Comparison of ENCODE assay signal across 13 cellular contexts in genomic region chr12:49702676-49703228, GRCh38. TPM values are rescaled to one million over a fixed set of nuclear protein-coding genes. Genes with fewer than 3 reads are reported as not detected.
A peak's percentile ranks its signal among the peaks of the same experiment; 100 is the strongest.
DNase-seq lines count a peak whose midpoint lies in the region; TF ChIP-seq lines count a peak whose summit lies in the region.
"Had no signal": no experiment of that assay in that cellular context is flagged by ENCODE, and none has a peak within 500 bp of the region (broad histone marks: within the 10 kb centered on the region; RNA-seq: fewer than 3 reads in every experiment).

No MANE protein-coding gene starts in this region.

- POLR2A ChIA-PET in CD4-positive, alpha-beta memory T cell (lab: Charles Lee; ENCODE audit: partially characterized antibody): interaction anchor here (1.0 to 11.8 kb wide), 7 partner anchors 20 to 80 kb away, joined by 3 to 98 read pairs (median 5); partner anchors contain the start of gene TMBIM6

- peak overlapping the region in 5 of 7 donors; percentile 53 to 83 (median 74) for H3K27ac Mint-ChIP-seq in CD4-positive, alpha-beta memory T cell
- H3K27ac Mint-ChIP-seq in HFFc6: peak overlapping the region; percentile 88
- peak overlapping the region; percentile 92 for H3K27ac Mint-ChIP-seq in chondrocyte (ENCODE audit: unreplicated experiment)
- H3K27ac Mint-ChIP-seq in neural progenitor cell: peak overlapping the region; percentile 71

- CTCF ChIA-PET in CD4-positive, alpha-beta memory T cell (lab: Charles Lee; ENCODE audit: partially characterized antibody): interaction anchor here (0.8 to 18.0 kb wide), 6 partner anchors 13 to 77 kb away, joined by 3 to 543 read pairs (median 6); no protein-coding TSS in a partner anchor

- no peak overlapping the region for H3K4me2 ChIP-seq in neural progenitor cell
- H3K4me2 ChIP-seq: hepatocyte had no signal

- H4K20me1 ChIP-seq in neural progenitor cell (ENCODE audit: low read depth): peaks cover 50% of the 10 kb centered on the region

- H3K79me2 ChIP-seq in neural progenitor cell (ENCODE audit: low read depth): peaks cover 67% of the 10 kb centered on the region

- H3K36me3 Mint-ChIP-seq in CD4-positive, alpha-beta memory T cell: peaks cover 0 to 3% of the 10 kb centered on the region in 2 donors
- no peaks in the 10 kb centered on the region for H3K36me3 Mint-ChIP-seq in HFFc6 (ENCODE audit: low read depth)
- H3K36me3 Mint-ChIP-seq in chondrocyte (ENCODE audit: low read depth): no peaks in the 10 kb centered on the region
- H3K36me3 Mint-ChIP-seq in neural progenitor cell: no peaks in the 10 kb centered on the region

- H3K4me1 ChIP-seq in CD4-positive, alpha-beta memory T cell (ENCODE audit: insufficient read depth, low read length): peaks cover 59% of the 10 kb centered on the region
- H3K4me1 ChIP-seq in neural progenitor cell: peaks cover 35% of the 10 kb centered on the region

- no peak overlapping the region for H3K27ac ChIP-seq in CD4-positive, alpha-beta memory T cell (ENCODE audit: low read depth, low read length)
- H3K27ac ChIP-seq in neural progenitor cell: no peak overlapping the region
- H3K27ac ChIP-seq: hepatocyte had no signal

- peaks cover 0 to 3% (median 0%) of the 10 kb centered on the region in 8 donors for H3K9me3 Mint-ChIP-seq in CD4-positive, alpha-beta memory T cell
- H3K9me3 Mint-ChIP-seq in HFFc6: no peaks in the 10 kb centered on the region
- no peaks in the 10 kb centered on the region for H3K9me3 Mint-ChIP-seq in chondrocyte (ENCODE audit: low read depth)
- no peaks in the 10 kb centered on the region for H3K9me3 Mint-ChIP-seq in neural progenitor cell

- peaks cover 46 to 79% (median 62%) of the 10 kb centered on the region in 4 donors for H3K4me1 Mint-ChIP-seq in CD4-positive, alpha-beta memory T cell
- H3K4me1 Mint-ChIP-seq in HFFc6 (ENCODE audit: low read depth) (peaks cover 70% of the 10 kb centered on the region), chondrocyte (ENCODE audit: low read depth) (peaks cover 76% of the 10 kb centered on the region), neural progenitor cell (peaks cover 54% of the 10 kb centered on the region)

- H3F3A ChIP-seq in neural progenitor cell (ENCODE audit: low read depth): peaks cover 21% of the 10 kb centered on the region

- no peak overlapping the region for H3K9ac ChIP-seq in neural progenitor cell

- TF ChIP-seq CTCF in HFFc6 (IDR thresholded peaks at IDR 0.05): no peak
- no peak for TF ChIP-seq CTCF in chondrocyte (IDR thresholded peaks at IDR 0.05)
- no peak for TF ChIP-seq CTCF in neural progenitor cell (IDR thresholded peaks at IDR 0.05)

- H3K4me3 Mint-ChIP-seq in CD4-positive, alpha-beta memory T cell: peak overlapping the region in 1 of 8 donors; percentile 2
- H3K4me3 Mint-ChIP-seq in HFFc6 (peak overlapping the region; percentile 15; the same call in 1 of the 2 replicates), chondrocyte (ENCODE audit: unreplicated experiment) (peak overlapping the region; percentile 33), neural progenitor cell (peak overlapping the region; percentile 17)

- no peaks in the 10 kb centered on the region for H3K36me3 ChIP-seq in CD4-positive, alpha-beta memory T cell (ENCODE audit: insufficient read depth, low read length)
- no peaks in the 10 kb centered on the region for H3K36me3 ChIP-seq in neural progenitor cell

- DNase-seq in CD4-positive, alpha-beta memory T cell: no peak
- DNase-seq in HFFc6 (no peak), chondrocyte (ENCODE audit: low spot score) (no peak), neural progenitor cell (ENCODE audit: low spot score) (no peak), NCI-H1930 (lab: John Stamatoyannopoulos, UW) (no peak), NCI-H82 treated with DMSO at 0.1 percent for 48 hours (lab: John Stamatoyannopoulos, UW; ENCODE audit: unreplicated experiment) (no peak), NCI-H748 (lab: John Stamatoyannopoulos, UW; ENCODE audit: unreplicated experiment) (no peak)
- DNase-seq in stimulated activated CD4-positive, alpha-beta T cell treated with anti-CD3 and anti-CD28 coated beads, Interleukin-15, amount 100 ng/mL, for 24 hours: no peak
- DNase-seq: Calu3, cortex of kidney, midbrain, NCI-H1694 had no signal

- no peak overlapping the region for H3K4me3 ChIP-seq in CD4-positive, alpha-beta memory T cell (ENCODE audit: low read length in 2 of 2)
- H3K4me3 ChIP-seq in neural progenitor cell: no peak overlapping the region
- H3K4me3 ChIP-seq: hepatocyte had no signal

- H3K9me3 ChIP-seq in CD4-positive, alpha-beta memory T cell (ENCODE audit: control insufficient read depth in 1 of 2, low read length in 2 of 2): no peaks in the 10 kb centered on the region
- H3K9me3 ChIP-seq in neural progenitor cell (ENCODE audit: low read depth): no peaks in the 10 kb centered on the region

- H3K27me3 Mint-ChIP-seq in CD4-positive, alpha-beta memory T cell: peaks cover 0 to 1% of the 10 kb centered on the region in 2 donors
- H3K27me3 Mint-ChIP-seq in HFFc6 (ENCODE audit: insufficient read depth): peaks cover 3% of the 10 kb centered on the region
- peaks cover 2% of the 10 kb centered on the region for H3K27me3 Mint-ChIP-seq in chondrocyte (ENCODE audit: low read depth)
- H3K27me3 Mint-ChIP-seq in neural progenitor cell (ENCODE audit: insufficient read depth, low read depth): peaks cover 9% of the 10 kb centered on the region

- H2AFZ ChIP-seq in neural progenitor cell (replicated peaks): no peak overlapping the region
- H2AFZ ChIP-seq: hepatocyte had no signal

- H3K27me3 ChIP-seq in CD4-positive, alpha-beta memory T cell (ENCODE audit: insufficient read depth, low read length): no peaks in the 10 kb centered on the region
- H3K27me3 ChIP-seq in neural progenitor cell: peaks cover 3% of the 10 kb centered on the region

- intact Hi-C loops in CD4-positive, alpha-beta memory T cell (cut with micrococcal nuclease): no loop called here

RNA-seq across cellular contexts. Expression of gene FMNL3, which starts 4.5 kb away (rescaled TPM):
- 10 to 100 TPM; 27.9 to 28.1 TPM for total RNA-seq in CD4-positive, alpha-beta memory T cell
- 1 to 10 TPM; 3.9 to 6.1 TPM for polyA plus RNA-seq in CD4-positive, alpha-beta memory T cell
- total RNA-seq in HFFc6 (2021; fragmentation: NEBNext Ultra II Directional; extraction: Animal tissue kit (Norgen Biotek cat#: 25700)): 10 to 100 TPM; 15.8 to 21.8 (median 19.5) TPM
- total RNA-seq in chondrocyte (49.4 to 55.8 TPM (median 55.6 TPM) in 3 replicates), neural progenitor cell (ENCODE audit: low replicate concordance) (17.3 and 24.0 TPM in 2 replicates)

RNA-seq across cellular contexts. Expression of gene TMBIM6, which starts 38.6 kb away (rescaled TPM):
- 100 to 1,000 TPM; 421 to 431 TPM for total RNA-seq in CD4-positive, alpha-beta memory T cell
- 1,000 to 10,000 TPM in 1 of 2 donors, 100 to 1,000 TPM in 1; 878 to 2,112 TPM for polyA plus RNA-seq in CD4-positive, alpha-beta memory T cell
- 100 to 1,000 TPM; 471 to 545 (median 497) TPM for total RNA-seq in HFFc6 (2021; fragmentation: NEBNext Ultra II Directional; extraction: Animal tissue kit (Norgen Biotek cat#: 25700))
- total RNA-seq in chondrocyte (321 to 344 TPM (median 335 TPM) in 3 replicates), neural progenitor cell (ENCODE audit: low replicate concordance) (256 and 318 TPM in 2 replicates)
